Comparison of ENCODE assay signal across 8 cellular contexts in genomic region chr16:68445458-68445857, GRCh38. TPM values are rescaled to one million over a fixed set of nuclear protein-coding genes. Genes with fewer than 3 reads are reported as not detected.
DNase-seq lines count a peak whose midpoint lies in the region; ATAC-seq and TF ChIP-seq lines count a peak whose summit lies in the region.

No MANE protein-coding gene starts in this region.

- WGBS in smooth muscle cell (ENCODE audit: low lambda C conversion rate): 0% methylated on average over 1 of the region's 1 CpG

- H3K4me1 ChIP-seq in fibroblast of lung (ENCODE audit: control insufficient read depth, extremely low read depth, insufficient read depth, low read length): no peaks in the 10 kb centered on the region
- no peaks in the 10 kb centered on the region for H3K4me1 ChIP-seq in smooth muscle cell (ENCODE audit: low read depth)
- peaks cover 19% of the 10 kb centered on the region for H3K4me1 ChIP-seq in effector memory CD4-positive, alpha-beta T cell (ENCODE audit: control insufficient read depth, insufficient read depth, low read length, poor library complexity, severe bottlenecking)

- H2AFZ ChIP-seq in fibroblast of lung (ENCODE audit: low read length) (no peak overlapping the region), smooth muscle cell (ENCODE audit: low read depth) (no peak overlapping the region)

- H3K27me3 ChIP-seq in fibroblast of lung (ENCODE audit: control insufficient read depth, insufficient read depth, low read length) (peaks cover 7% of the 10 kb centered on the region), smooth muscle cell (ENCODE audit: low read depth) (peaks cover 17% of the 10 kb centered on the region)
- peaks cover 13% of the 10 kb centered on the region for H3K27me3 ChIP-seq in effector memory CD4-positive, alpha-beta T cell (replicated peaks; ENCODE audit: control insufficient read depth, insufficient read depth, low read length, poor library complexity, severe bottlenecking)

- H3K4me2 ChIP-seq in fibroblast of lung (ENCODE audit: extremely low read depth, insufficient read depth, low read length) (no peak overlapping the region), smooth muscle cell (no peak overlapping the region)

- peak; percentile 61 for DNase-seq in stimulated activated CD4-positive, alpha-beta T cell treated with anti-CD3 and anti-CD28 coated beads, Interleukin-15, amount 100 ng/mL, for 24 hours
- no peak for DNase-seq in stimulated activated CD4-positive, alpha-beta T cell treated with anti-CD3 and anti-CD28 coated beads, Interleukin-4, amount 100 ng/mL, for 24 hours
- DNase-seq in NCI-H1092 (lab: John Stamatoyannopoulos, UW) (peak; percentile 88), SHP77 (lab: John Stamatoyannopoulos, UW) (peak; percentile 62 to 82), fibroblast of lung (ENCODE audit: low read depth in 2 of 2) (peak in 1 of 2 donors; percentile 23), smooth muscle cell (lab: John Stamatoyannopoulos, UW; ENCODE audit: unreplicated experiment) (no peak)
- DNase-seq in effector memory CD4-positive, alpha-beta T cell: no peak

- no peak overlapping the region for H3K27ac ChIP-seq in fibroblast of lung (ENCODE audit: insufficient read depth, low read length)
- H3K27ac ChIP-seq in smooth muscle cell (ENCODE audit: low read depth): no peak overlapping the region
- no peak overlapping the region for H3K27ac ChIP-seq in effector memory CD4-positive, alpha-beta T cell (ENCODE audit: insufficient read depth, low read length, poor library complexity, severe bottlenecking)

- no peaks in the 10 kb centered on the region for H3K79me2 ChIP-seq in fibroblast of lung (ENCODE audit: control insufficient read depth, insufficient read depth, low read length)
- H3K79me2 ChIP-seq in smooth muscle cell (ENCODE audit: low read depth): no peaks in the 10 kb centered on the region

- H3K4me3 ChIP-seq in fibroblast of lung (replicated peaks in 1 of 4; ENCODE audit: control extremely low read depth in 1 of 4, insufficient read depth in 1 of 4, low read depth in 3 of 4, low read length in 4 of 4) (no peak overlapping the region), smooth muscle cell (no peak overlapping the region)
- no peak overlapping the region for H3K4me3 ChIP-seq in effector memory CD4-positive, alpha-beta T cell (ENCODE audit: insufficient read depth, low read depth, low read length, poor library complexity, severe bottlenecking)

- TF ChIP-seq CTCF in fibroblast of lung (conservative IDR thresholded peaks at IDR 0.05 in 1 of 2, IDR thresholded peaks at IDR 0.05 in 1 of 2; ENCODE audit: low read depth in 1 of 2, low read length in 2 of 2) (peak; percentile 23 to 41), smooth muscle cell (IDR thresholded peaks at IDR 0.05; ENCODE audit: borderline replicate concordance, insufficient read depth, poor library complexity, severe bottlenecking) (peak; percentile 18)

- H3K36me3 ChIP-seq in fibroblast of lung (ENCODE audit: control insufficient read depth, insufficient read depth, low read length) (no peaks in the 10 kb centered on the region), smooth muscle cell (ENCODE audit: low read depth) (no peaks in the 10 kb centered on the region)
- H3K36me3 ChIP-seq in effector memory CD4-positive, alpha-beta T cell (ENCODE audit: control insufficient read depth, insufficient read depth, low read length): no peaks in the 10 kb centered on the region

- no peaks in the 10 kb centered on the region for H3K9me3 ChIP-seq in fibroblast of lung (ENCODE audit: control insufficient read depth, insufficient read depth, low read depth, low read length)
- no peaks in the 10 kb centered on the region for H3K9me3 ChIP-seq in smooth muscle cell (replicated peaks; ENCODE audit: low read depth)
- no peaks in the 10 kb centered on the region for H3K9me3 ChIP-seq in effector memory CD4-positive, alpha-beta T cell (ENCODE audit: control insufficient read depth, low read length)

- H3K9ac ChIP-seq in fibroblast of lung (ENCODE audit: insufficient read depth, low read length) (no peak overlapping the region), smooth muscle cell (ENCODE audit: low read depth) (no peak overlapping the region)

- H4K20me1 ChIP-seq in fibroblast of lung (ENCODE audit: control insufficient read depth, extremely low read depth, insufficient read depth, low read length) (no peaks in the 10 kb centered on the region), smooth muscle cell (ENCODE audit: low read depth) (no peaks in the 10 kb centered on the region)

- no peak for ATAC-seq in GM21529 (IDR thresholded peaks at IDR 0.05; ENCODE audit: unreplicated experiment)

- H3F3A ChIP-seq in smooth muscle cell (ENCODE audit: low read depth): no peaks in the 10 kb centered on the region

RNA-seq across cellular contexts. Expression of gene SMPD3, which starts 2.9 kb away (rescaled TPM):
- total RNA-seq in fibroblast of lung (under 0.01 TPM in 2 replicates), smooth muscle cell (0.13 and 0.63 TPM in 2 replicates)
- polyA plus RNA-seq in fibroblast of lung (0.01 and 0.08 TPM in 2 replicates), smooth muscle cell (0.73 and 3.1 TPM in 2 replicates)
- polyA plus RNA-seq in fibroblast of lung (2012): 0.08 TPM in 2 replicates
- not detected in 2 replicates for polyA minus RNA-seq in fibroblast of lung (ENCODE audit: low replicate concordance)

Comparison
In these comparisons a context has a peak if more than half of its experiments do, and no peak if none do; other contexts are left out.
1. DNase-seq: peak in stimulated activated CD4-positive, alpha-beta T cell treated with anti-CD3 and anti-CD28 coated beads, Interleukin-15, amount 100 ng/mL, for 24 hours (single experiment), NCI-H1092 (single experiment) and SHP77 (2 of 2); none in stimulated activated CD4-positive, alpha-beta T cell treated with anti-CD3 and anti-CD28 coated beads, Interleukin-4, amount 100 ng/mL, for 24 hours (single experiment), smooth muscle cell (single experiment) and effector memory CD4-positive, alpha-beta T cell (0 of 3).